In the genomic region with DNA sequence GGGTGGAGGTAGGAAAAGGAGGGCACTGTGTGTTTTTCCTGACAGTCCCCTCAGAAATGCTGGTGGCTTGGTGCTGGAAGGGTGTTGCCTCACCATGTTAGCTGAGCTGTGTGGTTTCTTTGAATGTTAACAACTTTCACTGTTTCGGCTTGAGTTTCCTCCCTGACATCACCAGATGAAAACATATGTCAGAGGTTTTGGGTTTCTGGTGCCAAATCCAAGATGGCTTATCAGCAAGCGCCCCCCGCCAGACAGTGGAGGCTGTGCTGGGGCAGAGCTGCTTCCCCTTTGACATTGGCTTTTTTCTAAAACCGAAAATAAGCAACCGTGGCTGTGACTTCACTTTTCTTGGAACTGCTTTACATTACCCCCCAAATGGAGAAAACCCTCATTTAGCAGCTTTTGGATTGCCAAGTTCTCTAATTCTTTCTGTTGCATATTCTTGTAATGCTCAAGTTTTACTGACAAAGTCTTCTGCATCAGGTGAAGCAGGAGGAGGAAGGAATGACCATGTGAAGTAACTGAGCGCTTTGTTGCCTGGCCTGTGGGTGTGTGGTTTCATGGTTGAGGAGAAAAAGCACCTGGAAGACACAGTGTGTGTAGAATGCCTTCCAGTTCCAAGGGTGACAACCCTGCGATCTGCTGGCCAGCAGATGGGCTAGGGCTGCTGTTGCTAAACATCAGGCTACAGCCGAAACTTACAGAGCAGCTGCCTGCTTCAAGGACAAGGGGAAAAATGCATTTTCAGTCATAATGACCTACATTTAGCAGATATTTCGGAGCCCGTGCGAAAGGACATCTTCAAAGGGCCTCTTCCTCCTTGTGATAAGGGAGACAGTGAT, we compare ENCODE assay signal across 8 cellular contexts. TPM values are rescaled to one million over a fixed set of nuclear protein-coding genes. Genes with fewer than 3 reads are reported as not detected.
DNase-seq lines count a peak whose midpoint lies in the region; ATAC-seq and TF ChIP-seq lines count a peak whose summit lies in the region.

No MANE protein-coding gene starts in this region.

- intact Hi-C loops in thyroid gland (cut with DNase I), result loop anchor here (5.0 kb wide), 1 partner anchor 388 kb away; no protein-coding TSS in a partner anchor

- WGBS in thyroid gland, 2 donors, result 84 to 90% methylated on average over 11 of the region's 11 CpGs

- H3K9me3 ChIP-seq in OCI-LY3 (ENCODE audit: insufficient read depth, low read length) (no peaks in the 10 kb centered on the region), osteoblast (ENCODE audit: low read depth, low read length) (no peaks in the 10 kb centered on the region), thyroid gland (no peaks in the 10 kb centered on the region)

- H3K4me1 ChIP-seq in OCI-LY3 (ENCODE audit: low read length) (peaks cover 47% of the 10 kb centered on the region), osteoblast (ENCODE audit: insufficient read depth, low read length) (peaks cover 25% of the 10 kb centered on the region), thyroid gland (peaks cover 3 to 20% of the 10 kb centered on the region in 2 donors)

- in situ Hi-C loops in ACHN (cut with HindIII; ENCODE audit: low pct_ligation_motif_present, low pct_unique_long_range_greater_than_20kb, low sequenced_read_pairs), result no loop called here

- H3K4me2 ChIP-seq in OCI-LY3 (ENCODE audit: low read length) (peak overlapping the region; percentile 78), osteoblast (ENCODE audit: insufficient read depth, low read length) (peak overlapping the region; percentile 10)

- TF ChIP-seq CTCF in GM12872 (IDR thresholded peaks at IDR 0.05; ENCODE audit: insufficient read depth, low read depth, low read length), result 0 out of 3 replicates have a peak, but pooled peaks have one; percentile 18
- TF ChIP-seq CTCF in OCI-LY3 (IDR thresholded peaks at IDR 0.05; ENCODE audit: low read depth, low read length), result peak; percentile 35
- no peak for TF ChIP-seq CTCF in osteoblast (IDR thresholded peaks at IDR 0.05; ENCODE audit: extremely low read depth, low read depth, low read length)
- no peak for TF ChIP-seq CTCF in thyroid gland (IDR thresholded peaks at IDR 0.05)

- H3K9ac ChIP-seq in OCI-LY3 (ENCODE audit: low read length), result peak overlapping the region; percentile 50

- TF ChIP-seq POLR2A in thyroid gland (IDR thresholded peaks at IDR 0.05), result no peak

- H3K36me3 ChIP-seq in OCI-LY3 (replicated peaks; ENCODE audit: low read depth, low read length), result peaks cover 34% of the 10 kb centered on the region
- no peaks in the 10 kb centered on the region for H3K36me3 ChIP-seq in osteoblast (ENCODE audit: insufficient read depth, low read length)
- no peaks in the 10 kb centered on the region for H3K36me3 ChIP-seq in thyroid gland

- H3K4me3 ChIP-seq in OCI-LY3 (ENCODE audit: low read length) (peak overlapping the region; percentile 59), osteoblast (ENCODE audit: insufficient read depth, low read length) (no peak overlapping the region), thyroid gland (replicated peaks in 1 of 3) (no peak overlapping the region)

- H4K20me1 ChIP-seq in OCI-LY3 (ENCODE audit: insufficient read depth, low read length), result 0 out of 2 replicates have a peak, but pooled peaks cover under 1% of the 10 kb centered on the region
- no peaks in the 10 kb centered on the region for H4K20me1 ChIP-seq in osteoblast (ENCODE audit: insufficient read depth, low read length)

- peak; percentile 69 for DNase-seq in activated gamma-delta T cell treated with Interleukin-2 at 50 U/mL for 16 hours
- DNase-seq in osteoblast (ENCODE audit: insufficient read length, low spot score, missing footprints), result peak; percentile 56
- no peak for DNase-seq in NCI-H2029 (lab: John Stamatoyannopoulos, UW)
- no peak for DNase-seq in ACHN
- DNase-seq in thyroid gland, result no peak

- peak overlapping the region; percentile 94 for H3K27ac ChIP-seq in OCI-LY3 (ENCODE audit: low read length)
- H3K27ac ChIP-seq in osteoblast (ENCODE audit: low read depth, low read length), result no peak overlapping the region
- no peak overlapping the region for H3K27ac ChIP-seq in thyroid gland

- H3K79me2 ChIP-seq in OCI-LY3 (ENCODE audit: low read length) (peaks cover 18% of the 10 kb centered on the region; the same call in 1 of the 2 replicates), osteoblast (ENCODE audit: insufficient read depth, low read length) (no peaks in the 10 kb centered on the region)

- H3K27me3 ChIP-seq in OCI-LY3 (ENCODE audit: low read depth, low read length), result peaks cover 21% of the 10 kb centered on the region
- no peaks in the 10 kb centered on the region for H3K27me3 ChIP-seq in osteoblast (ENCODE audit: insufficient read depth, low read length)
- H3K27me3 ChIP-seq in thyroid gland, result no peaks in the 10 kb centered on the region

- peak; percentile 49 for ATAC-seq in HG02623 (IDR thresholded peaks at IDR 0.05; ENCODE audit: unreplicated experiment)

- H2AFZ ChIP-seq in OCI-LY3 (ENCODE audit: low read depth, low read length) (no peak overlapping the region), osteoblast (ENCODE audit: low read length) (peak overlapping the region; percentile 50)

RNA-seq across cellular contexts. Expression of a gene that starts 9.7 kb away (rescaled TPM):
- 1.4 and 1.8 TPM in 2 replicates for total RNA-seq in osteoblast
- 1 to 10 TPM in 3 of 4 donors, not detected in 1; 2.5 to 2.8 (median 2.6) TPM for total RNA-seq in thyroid gland

Comparison
In these comparisons a context has a peak if more than half of its experiments do, and no peak if none do; other contexts are left out.
1. CTCF ChIP-seq: peak in GM12872 (single experiment) and OCI-LY3 (single experiment); none in osteoblast (single experiment) and thyroid gland (0 of 6).
2. DNase-seq: peak in activated gamma-delta T cell treated with Interleukin-2 at 50 U/mL for 16 hours (single experiment) and osteoblast (single experiment); none in NCI-H2029 (single experiment), ACHN (single experiment) and thyroid gland (0 of 2).